In genomic region chr2:239308696-239309397, GRCh38 we compare ENCODE assay signal across 1 cellular context.
TF ChIP-seq lines count a peak whose summit lies in the region.

No MANE protein-coding gene starts in this region.

TF ChIP-seq in HepG2, 621 proteins besides CTCF, POLR2A, EP300 and RAD21 (continued from another document):
- TF ChIP-seq NFAT5 (CRISPR knock-in tag; IDR thresholded peaks at IDR 0.05) (no peak), HMGXB4 (CRISPR knock-in tag; IDR thresholded peaks at IDR 0.05; ENCODE audit: borderline replicate concordance in 1 of 2, low read depth in 1 of 2) (no peak)
